ENCODE assay signal across 8 cellular contexts in genomic region chr19:4066682-4067395, GRCh38. TPM values are rescaled to one million over a fixed set of nuclear protein-coding genes. Genes with fewer than 3 reads are reported as not detected.
DNase-seq lines count a peak whose midpoint lies in the region; ATAC-seq, FAIRE-seq and TF ChIP-seq lines count a peak whose summit lies in the region.

Gene ZBTB7A, minus strand, starts transcription at chr19:4066899. Its CDS starts 11,667 bp downstream, at chr19:4055232.

- CTCF ChIA-PET in BJ (lab: Yijun Ruan, JAX) (no interaction called here), endothelial cell of umbilical vein (lab: Charles Lee) (interaction anchor here (1.0 to 1.2 kb wide), 2 partner anchors 73 to 90 kb away, joined by 3 to 9 read pairs; no protein-coding TSS in a partner anchor)

- H3K27me3 ChIP-seq in BJ (ENCODE audit: control insufficient read depth, insufficient read depth, low read length) (no peaks in the 10 kb centered on the region), OCI-LY1 (ENCODE audit: insufficient read depth, low read length) (no peaks in the 10 kb centered on the region), endothelial cell of umbilical vein (ENCODE audit: control insufficient read depth in 2 of 2, insufficient read depth in 2 of 2, low read length in 2 of 2) (no peaks in the 10 kb centered on the region)

- peak within 1 kb of the TSS; percentile 71 for H3K4me3 Mint-ChIP-seq in mesothelial cell of epicardium

- dilution Hi-C loops in endothelial cell of umbilical vein (cut with MboI; ENCODE audit: extremely low pct_ligation_motif_present, low sequenced_read_pairs): no loop called here

- no peak for DNase-seq in BJ (ENCODE audit: low read depth)
- peak; percentile 69 for DNase-seq in HK-2 (ENCODE audit: unreplicated experiment)
- peak; percentile 59 for DNase-seq in activated T-cell treated with anti-CD3 and anti-CD28 coated beads for 24 hours (ENCODE audit: low read depth)
- peak; percentile 63 for DNase-seq in endothelial cell of umbilical vein (ENCODE audit: low read depth, low spot score)
- peak in 1 of 2 experiments; percentile 76 for DNase-seq in mesothelial cell of epicardium (ENCODE audit: low spot score in 2 of 2, unreplicated experiment in 2 of 2)
- peak; percentile 66 to 81 for DNase-seq in stimulated activated CD8-positive, alpha-beta memory T cell treated with anti-CD3 and anti-CD28 coated beads, Interleukin-7, amount 100 ng/mL, for 4 hours (ENCODE audit: low read depth in 2 of 2)

- no peak for TF ChIP-seq CTCF in BJ (IDR thresholded peaks at IDR 0.05; ENCODE audit: insufficient read depth, low read depth, low read length)
- TF ChIP-seq CTCF in OCI-LY1 (IDR thresholded peaks at IDR 0.05; ENCODE audit: low read length): no peak
- TF ChIP-seq CTCF in endothelial cell of umbilical vein (IDR thresholded peaks at IDR 0.05; ENCODE audit: extremely low read depth in 1 of 2, insufficient read depth in 1 of 2, low read depth in 1 of 2, low read length in 2 of 2): no peak
- no peak for TF ChIP-seq CTCF in mesothelial cell of epicardium (IDR thresholded peaks at IDR 0.05; ENCODE audit: unreplicated experiment)

- H3K36me3 ChIP-seq in BJ (ENCODE audit: control insufficient read depth, insufficient read depth, low read length) (peaks cover 9% of the 10 kb centered on the region), OCI-LY1 (ENCODE audit: insufficient read depth, low read length) (peaks cover 19% of the 10 kb centered on the region), endothelial cell of umbilical vein (ENCODE audit: control insufficient read depth in 2 of 2, extremely low read depth in 1 of 2, insufficient read depth in 2 of 2, low read length in 2 of 2) (peaks cover 0 to 5% of the 10 kb centered on the region in 2 experiments)

- H3K9me1 ChIP-seq in endothelial cell of umbilical vein (replicated peaks; ENCODE audit: control insufficient read depth, extremely low read depth, insufficient read depth, low read length): no peaks in the 10 kb centered on the region

- H3K4me2 ChIP-seq in OCI-LY1 (ENCODE audit: low read length) (peak within 1 kb of the TSS; percentile 72), endothelial cell of umbilical vein (ENCODE audit: insufficient read depth, low read length) (peak within 1 kb of the TSS; percentile 57)

- FAIRE-seq in endothelial cell of umbilical vein (lab: Jason Lieb, UNC): no peak

- peak within 1 kb of the TSS; percentile 38 for H3K27ac ChIP-seq in OCI-LY1 (ENCODE audit: low read depth, low read length, poor library complexity, severe bottlenecking)
- H3K27ac ChIP-seq in endothelial cell of umbilical vein (ENCODE audit: insufficient read depth, low read depth, low read length): peak within 1 kb of the TSS; percentile 11

- H4K20me1 ChIP-seq in OCI-LY1 (ENCODE audit: insufficient read depth, low read length) (no peaks in the 10 kb centered on the region), endothelial cell of umbilical vein (replicated peaks; ENCODE audit: control insufficient read depth, extremely low read depth, insufficient read depth, low read length) (no peaks in the 10 kb centered on the region)

- ATAC-seq in GM21825 (IDR thresholded peaks at IDR 0.05; ENCODE audit: unreplicated experiment): no peak

- BruUV-seq in endothelial cell of umbilical vein (replicated peaks; lab: Mats Ljungman, UMichigan): no TSS peak

- H3K27me3 Mint-ChIP-seq in mesothelial cell of epicardium (ENCODE audit: low read depth): peaks cover 5% of the 10 kb centered on the region

- H3K79me2 ChIP-seq in OCI-LY1 (ENCODE audit: insufficient read depth, low read length) (peaks cover 32% of the 10 kb centered on the region), endothelial cell of umbilical vein (ENCODE audit: control insufficient read depth, insufficient read depth, low read length) (peaks cover 35% of the 10 kb centered on the region)

- no peak within 1 kb of the TSS for H2AFZ ChIP-seq in OCI-LY1 (ENCODE audit: low read length)
- H2AFZ ChIP-seq in endothelial cell of umbilical vein (ENCODE audit: low read depth, low read length): peak within 1 kb of the TSS; percentile 57

- intact Hi-C loops in endothelial cell of umbilical vein (cut with micrococcal nuclease): loop anchor here (2.0 to 5.0 kb wide), 4 partner anchors 55 to 100 kb away; partner anchors contain the start of genes EEF2 and MAP2K2

- no peak for TF ChIP-seq POLR2A in endothelial cell of umbilical vein (IDR thresholded peaks at IDR 0.05; ENCODE audit: low read depth, low read length)

- H3K4me1 Mint-ChIP-seq in mesothelial cell of epicardium: peaks cover 20% of the 10 kb centered on the region

- H3K4me1 ChIP-seq in OCI-LY1 (ENCODE audit: insufficient read depth, low read length, severe bottlenecking) (peaks cover 45% of the 10 kb centered on the region), endothelial cell of umbilical vein (ENCODE audit: control insufficient read depth, extremely low read depth, insufficient read depth, low read length) (peaks cover 5% of the 10 kb centered on the region)

- H3K9ac ChIP-seq in OCI-LY1 (ENCODE audit: low read length) (peak within 1 kb of the TSS; percentile 77), endothelial cell of umbilical vein (replicated peaks; ENCODE audit: extremely low read depth, insufficient read depth, low read length) (peak within 1 kb of the TSS; percentile 45)

- H3K4me3 ChIP-seq in BJ (ENCODE audit: low read depth, low read length): peak within 1 kb of the TSS; percentile 97
- peak within 1 kb of the TSS; percentile 73 for H3K4me3 ChIP-seq in OCI-LY1 (ENCODE audit: low read depth, low read length, poor library complexity, severe bottlenecking)
- H3K4me3 ChIP-seq in endothelial cell of umbilical vein (replicated peaks in 1 of 3; ENCODE audit: insufficient read depth in 1 of 3, low read depth in 1 of 3, low read length in 3 of 3): peak within 1 kb of the TSS; percentile 48 to 98 (median 95)

- H3K9me3 ChIP-seq in OCI-LY1 (ENCODE audit: low read length): no peaks in the 10 kb centered on the region
- no peaks in the 10 kb centered on the region for H3K9me3 ChIP-seq in endothelial cell of umbilical vein (replicated peaks; ENCODE audit: control insufficient read depth, insufficient read depth, low read length)

- no peak within 1 kb of the TSS for H3K27ac Mint-ChIP-seq in mesothelial cell of epicardium

- no peaks in the 10 kb centered on the region for H3K9me2 ChIP-seq in OCI-LY1 (ENCODE audit: low read depth, low read length)

- H3K36me3 Mint-ChIP-seq in mesothelial cell of epicardium: no peaks in the 10 kb centered on the region

- no peaks in the 10 kb centered on the region for H3F3A ChIP-seq in OCI-LY1 (ENCODE audit: insufficient read depth, low read length)

- H3K9me3 Mint-ChIP-seq in mesothelial cell of epicardium: no peaks in the 10 kb centered on the region

- POLR2A ChIA-PET in BJ (lab: Charles Lee) (interaction anchor here (0.6 kb wide), 1 partner anchor 97 kb away, joined by 5 read pairs; no protein-coding TSS in a partner anchor), endothelial cell of umbilical vein (lab: Charles Lee) (interaction anchor here (0.7 kb wide), 1 partner anchor 11 kb away, joined by 3 read pairs; no protein-coding TSS in a partner anchor)

TF ChIP-seq in endothelial cell of umbilical vein, 7 proteins besides CTCF, POLR2A, EP300 and RAD21:
- TF ChIP-seq MYC (IDR thresholded peaks at IDR 0.05; ENCODE audit: low read depth, low read length) (no peak), FOS (IDR thresholded peaks at IDR 0.05; ENCODE audit: borderline replicate concordance, insufficient read depth, low read length) (no peak), POLR2AphosphoS5 (IDR thresholded peaks at IDR 0.05; ENCODE audit: insufficient read depth, low read depth, low read length) (peak; percentile 52), EZH2 (IDR thresholded peaks at IDR 0.05; ENCODE audit: borderline replicate concordance, low read depth, low read length, severe bottlenecking) (no peak), MAX (IDR thresholded peaks at IDR 0.05; ENCODE audit: insufficient read depth, insufficient read length) (no peak), GATA2 (IDR thresholded peaks at IDR 0.05; ENCODE audit: insufficient read depth, insufficient read length, low read depth, low read length) (no peak), JUN (IDR thresholded peaks at IDR 0.05; ENCODE audit: borderline replicate concordance, insufficient read depth, insufficient read length, low read depth) (no peak)

RNA-seq across cellular contexts. Expression of gene ZBTB7A, which starts in this region (rescaled TPM):
- polyA plus RNA-seq in BJ (2011; rRNA removed) (4.2 and 7.5 TPM in 2 replicates), endothelial cell of umbilical vein (8.2 and 10.8 TPM in 2 replicates)
- 3.5 and 6.4 TPM in 2 replicates for polyA minus RNA-seq in BJ (2011; rRNA and poly(A)+ RNA removed)
- total RNA-seq in endothelial cell of umbilical vein (28.0 and 29.0 TPM in 2 replicates), mesothelial cell of epicardium (27.3 to 27.9 TPM (median 27.7 TPM) in 3 replicates)
- polyA plus RNA-seq in endothelial cell of umbilical vein (2011; cell fraction: cytosol; rRNA removed): 4.3 and 5.6 TPM in 2 replicates
- 9.1 and 9.6 TPM in 2 replicates for polyA plus RNA-seq in endothelial cell of umbilical vein (2011; cell fraction: nucleus; rRNA removed)
- polyA plus RNA-seq in endothelial cell of umbilical vein (2012): 7.5 and 10.9 TPM in 2 replicates
- 8.1 and 8.8 TPM in 2 replicates for polyA minus RNA-seq in endothelial cell of umbilical vein
- 21.4 TPM for polyA minus RNA-seq in endothelial cell of umbilical vein (2011; cell fraction: cytosol; rRNA and poly(A)+ RNA removed)
- polyA minus RNA-seq in endothelial cell of umbilical vein (2011; cell fraction: nucleus; rRNA and poly(A)+ RNA removed): 4.8 and 13.9 TPM in 2 replicates
